ENCODE assay signal across 1 cellular context in genomic region chr16:58094791-58095574, GRCh38.
TF ChIP-seq lines count a peak whose summit lies in the region.

No MANE protein-coding gene starts in this region.

TF ChIP-seq in K562, 482 proteins besides CTCF, POLR2A, EP300 and RAD21:
- no peak for TF ChIP-seq CREB1 (IDR thresholded peaks at IDR 0.05)
- TF ChIP-seq CREB1 (CRISPR knock-in tag; IDR thresholded peaks at IDR 0.05) = no peak
- TF ChIP-seq, protein P1, sequence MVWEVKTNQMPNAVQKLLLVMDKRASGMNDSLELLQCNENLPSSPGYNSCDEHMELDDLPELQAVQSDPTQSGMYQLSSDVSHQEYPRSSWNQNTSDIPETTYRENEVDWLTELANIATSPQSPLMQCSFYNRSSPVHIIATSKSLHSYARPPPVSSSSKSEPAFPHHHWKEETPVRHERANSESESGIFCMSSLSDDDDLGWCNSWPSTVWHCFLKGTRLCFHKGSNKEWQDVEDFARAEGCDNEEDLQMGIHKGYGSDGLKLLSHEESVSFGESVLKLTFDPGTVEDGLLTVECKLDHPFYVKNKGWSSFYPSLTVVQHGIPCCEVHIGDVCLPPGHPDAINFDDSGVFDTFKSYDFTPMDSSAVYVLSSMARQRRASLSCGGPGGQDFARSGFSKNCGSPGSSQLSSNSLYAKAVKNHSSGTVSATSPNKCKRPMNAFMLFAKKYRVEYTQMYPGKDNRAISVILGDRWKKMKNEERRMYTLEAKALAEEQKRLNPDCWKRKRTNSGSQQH (CRISPR knock-in tag; IDR thresholded peaks at IDR 0.05) = no peak
- no peak for TF ChIP-seq ZNF778 (CRISPR knock-in tag; IDR thresholded peaks at IDR 0.05)
- no peak for TF ChIP-seq SNAPC5 (CRISPR knock-in tag; IDR thresholded peaks at IDR 0.05)
- TF ChIP-seq BCOR (IDR thresholded peaks at IDR 0.05) = no peak
- no peak for TF ChIP-seq POU5F1 (IDR thresholded peaks at IDR 0.05; ENCODE audit: borderline replicate concordance, low read depth, low read length, partially characterized antibody)
- TF ChIP-seq MAFK (IDR thresholded peaks at IDR 0.05; ENCODE audit: low read length) = no peak
- no peak for TF ChIP-seq ZBTB12 (CRISPR knock-in tag; IDR thresholded peaks at IDR 0.05)
- TF ChIP-seq PHB (CRISPR knock-in tag; IDR thresholded peaks at IDR 0.05) = no peak
- TF ChIP-seq ZNF232 (CRISPR knock-in tag; IDR thresholded peaks at IDR 0.05) = no peak
- no peak for TF ChIP-seq MIER1 (IDR thresholded peaks at IDR 0.05; ENCODE audit: low read depth)
- TF ChIP-seq HDAC2 (IDR thresholded peaks at IDR 0.05) = no peak
- TF ChIP-seq THRAP3 (IDR thresholded peaks at IDR 0.05; ENCODE audit: borderline replicate concordance) = no peak
- TF ChIP-seq MEF2A (IDR thresholded peaks at IDR 0.05; ENCODE audit: control insufficient read depth, low read depth, low read length) = no peak
- TF ChIP-seq PTTG1 (tag; IDR thresholded peaks at IDR 0.05; ENCODE audit: low read depth) = no peak
- no peak for TF ChIP-seq CHD4 (IDR thresholded peaks at IDR 0.05; ENCODE audit: insufficient read depth, insufficient replicate concordance, low read depth, low read length, poor library complexity, severe bottlenecking)
- TF ChIP-seq, protein P2, sequence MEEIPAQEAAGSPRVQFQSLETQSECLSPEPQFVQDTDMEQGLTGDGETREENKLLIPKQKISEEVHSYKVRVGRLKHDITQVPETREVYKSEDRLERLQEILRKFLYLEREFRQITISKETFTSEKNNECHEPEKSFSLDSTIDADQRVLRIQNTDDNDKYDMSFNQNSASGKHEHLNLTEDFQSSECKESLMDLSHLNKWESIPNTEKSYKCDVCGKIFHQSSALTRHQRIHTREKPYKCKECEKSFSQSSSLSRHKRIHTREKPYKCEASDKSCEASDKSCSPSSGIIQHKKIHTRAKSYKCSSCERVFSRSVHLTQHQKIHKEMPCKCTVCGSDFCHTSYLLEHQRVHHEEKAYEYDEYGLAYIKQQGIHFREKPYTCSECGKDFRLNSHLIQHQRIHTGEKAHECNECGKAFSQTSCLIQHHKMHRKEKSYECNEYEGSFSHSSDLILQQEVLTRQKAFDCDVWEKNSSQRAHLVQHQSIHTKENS (CRISPR knock-in tag; IDR thresholded peaks at IDR 0.05) = no peak
- TF ChIP-seq CHCHD3 (CRISPR knock-in tag; IDR thresholded peaks at IDR 0.05) = no peak
- no peak for TF ChIP-seq ZKSCAN1 (IDR thresholded peaks at IDR 0.05; ENCODE audit: low read depth, low read length)
- no peak for TF ChIP-seq SREBF2 (CRISPR knock-in tag; IDR thresholded peaks at IDR 0.05)
